In the genomic region with DNA sequence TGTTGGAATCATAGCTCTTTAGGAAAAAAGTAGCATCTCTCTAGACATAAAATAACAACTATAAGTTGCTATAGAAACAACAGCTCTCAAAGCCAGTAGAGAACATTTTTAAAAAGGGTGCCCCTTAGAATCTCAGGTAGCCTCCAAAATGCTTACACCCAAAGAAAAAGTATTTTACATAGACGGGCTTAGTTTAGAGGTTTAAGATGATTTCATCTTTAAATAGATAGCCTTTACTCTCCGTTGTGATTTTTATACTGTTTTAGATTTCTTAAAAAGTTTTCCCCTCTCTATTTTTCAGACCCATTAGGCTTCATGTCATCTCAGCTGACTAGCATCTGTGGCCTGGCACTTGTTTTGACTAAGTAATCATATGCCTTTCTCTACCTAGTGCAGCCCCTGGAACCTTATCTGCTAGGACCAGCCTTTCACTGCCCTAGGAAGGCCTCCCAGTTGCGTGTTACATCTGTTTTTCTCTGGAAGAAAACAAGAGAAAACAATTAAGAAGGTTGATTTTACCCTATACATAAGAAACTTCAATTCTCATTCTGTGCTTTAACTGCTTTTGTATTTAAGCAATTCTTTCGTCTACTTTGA, we compare ENCODE assay signal across 1 cellular context.
TF ChIP-seq lines count a peak whose summit lies in the region.

No MANE protein-coding gene starts in this region.

TF ChIP-seq in K562, 482 proteins besides CTCF, POLR2A, EP300 and RAD21 (continued from another document):
- TF ChIP-seq CEBPZ (IDR thresholded peaks at IDR 0.05; ENCODE audit: borderline replicate concordance, low read depth, low read length) (no peak), NFE2 (IDR thresholded peaks at IDR 0.05; ENCODE audit: low read depth) (no peak), BRD4 (IDR thresholded peaks at IDR 0.05) (no peak), CHAMP1 (IDR thresholded peaks at IDR 0.05) (peak; percentile 31; the same call in 1 of the 2 replicates), E2F5 (CRISPR knock-in tag; IDR thresholded peaks at IDR 0.05) (no peak), ELF4 (CRISPR knock-in tag; IDR thresholded peaks at IDR 0.05) (0 out of 2 replicates have a peak, but pooled peaks have one; percentile 5), MBD1 (CRISPR knock-in tag; IDR thresholded peaks at IDR 0.05) (no peak), PKNOX1 (IDR thresholded peaks at IDR 0.05) (peak; percentile 24; the same call in 1 of the 2 replicates), ARID1B (IDR thresholded peaks at IDR 0.05) (peak; percentile 94), KLF1 (tag; IDR thresholded peaks at IDR 0.05) (no peak), KHSRP (IDR thresholded peaks at IDR 0.05) (no peak), DIDO1 (tag; IDR thresholded peaks at IDR 0.05; ENCODE audit: low read depth) (no peak), LEF1 (IDR thresholded peaks at IDR 0.05) (peak; percentile 91), ZNF124 (CRISPR knock-in tag; IDR thresholded peaks at IDR 0.05) (no peak), ZBTB17 (CRISPR knock-in tag; IDR thresholded peaks at IDR 0.05) (no peak), SOX6 (IDR thresholded peaks at IDR 0.05) (peak; percentile 53; the same call in 1 of the 2 replicates), KAT2B (IDR thresholded peaks at IDR 0.05; ENCODE audit: low read depth, low read length) (no peak), SNRNP70 (optimal IDR thresholded peaks at IDR 0.05; ENCODE audit: low read depth, low read length) (no peak), SMARCE1 (IDR thresholded peaks at IDR 0.05) (peak; percentile 75; the same call in 1 of the 2 replicates), SMARCA4 (IDR thresholded peaks at IDR 0.05) (peak; percentile 87), NCOA2 (IDR thresholded peaks at IDR 0.05; ENCODE audit: partially characterized antibody in 2 of 2) (no peak)
- TF ChIP-seq, protein P1, sequence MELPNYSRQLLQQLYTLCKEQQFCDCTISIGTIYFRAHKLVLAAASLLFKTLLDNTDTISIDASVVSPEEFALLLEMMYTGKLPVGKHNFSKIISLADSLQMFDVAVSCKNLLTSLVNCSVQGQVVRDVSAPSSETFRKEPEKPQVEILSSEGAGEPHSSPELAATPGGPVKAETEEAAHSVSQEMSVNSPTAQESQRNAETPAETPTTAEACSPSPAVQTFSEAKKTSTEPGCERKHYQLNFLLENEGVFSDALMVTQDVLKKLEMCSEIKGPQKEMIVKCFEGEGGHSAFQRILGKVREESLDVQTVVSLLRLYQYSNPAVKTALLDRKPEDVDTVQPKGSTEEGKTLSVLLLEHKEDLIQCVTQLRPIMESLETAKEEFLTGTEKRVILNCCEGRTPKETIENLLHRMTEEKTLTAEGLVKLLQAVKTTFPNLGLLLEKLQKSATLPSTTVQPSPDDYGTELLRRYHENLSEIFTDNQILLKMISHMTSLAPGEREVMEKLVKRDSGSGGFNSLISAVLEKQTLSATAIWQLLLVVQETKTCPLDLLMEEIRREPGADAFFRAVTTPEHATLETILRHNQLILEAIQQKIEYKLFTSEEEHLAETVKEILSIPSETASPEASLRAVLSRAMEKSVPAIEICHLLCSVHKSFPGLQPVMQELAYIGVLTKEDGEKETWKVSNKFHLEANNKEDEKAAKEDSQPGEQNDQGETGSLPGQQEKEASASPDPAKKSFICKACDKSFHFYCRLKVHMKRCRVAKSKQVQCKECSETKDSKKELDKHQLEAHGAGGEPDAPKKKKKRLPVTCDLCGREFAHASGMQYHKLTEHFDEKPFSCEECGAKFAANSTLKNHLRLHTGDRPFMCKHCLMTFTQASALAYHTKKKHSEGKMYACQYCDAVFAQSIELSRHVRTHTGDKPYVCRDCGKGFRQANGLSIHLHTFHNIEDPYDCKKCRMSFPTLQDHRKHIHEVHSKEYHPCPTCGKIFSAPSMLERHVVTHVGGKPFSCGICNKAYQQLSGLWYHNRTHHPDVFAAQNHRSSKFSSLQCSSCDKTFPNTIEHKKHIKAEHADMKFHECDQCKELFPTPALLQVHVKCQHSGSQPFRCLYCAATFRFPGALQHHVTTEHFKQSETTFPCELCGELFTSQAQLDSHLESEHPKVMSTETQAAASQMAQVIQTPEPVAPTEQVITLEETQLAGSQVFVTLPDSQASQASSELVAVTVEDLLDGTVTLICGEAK (IDR thresholded peaks at IDR 0.05) = no peak
- TF ChIP-seq, protein P1 (CRISPR knock-in tag; IDR thresholded peaks at IDR 0.05) = no peak
